ENCODE assay signal across 13 cellular contexts in genomic region chr6:113662688-113663333, GRCh38.
DNase-seq lines count a peak whose midpoint lies in the region; ATAC-seq and TF ChIP-seq lines count a peak whose summit lies in the region.
"Had no signal": no experiment of that assay in that cellular context is flagged by ENCODE, and none has a peak within 500 bp of the region (broad histone marks: within the 10 kb centered on the region; RNA-seq: fewer than 3 reads in every experiment).

No MANE protein-coding gene starts in this region.

- in situ Hi-C loops in GM23248 (cut with MboI): no loop called here

- H3K4me3 ChIP-seq in SU-DHL-6 (ENCODE audit: insufficient read depth, low read length, poor library complexity, severe bottlenecking) (no peak overlapping the region), GM23248 (no peak overlapping the region)
- H3K4me3 ChIP-seq: BLaER1 treated with 17β-estradiol and CSF1 and Interleukin-3, amounts not matched to agents 10 nM and 100 nM; stomach had no signal

- H3K9ac ChIP-seq in SU-DHL-6 (ENCODE audit: low read length) (no peak overlapping the region), GM23248 (no peak overlapping the region)
- H3K9ac ChIP-seq: BLaER1 treated with 17β-estradiol and CSF1 and Interleukin-3, amounts not matched to agents 10 nM and 100 nM had no signal

- CTCF ChIA-PET in activated naive CD4-positive, alpha-beta T cell treated with anti-CD3 and anti-CD28 coated beads for 36 hours (lab: Charles Lee): no interaction called here

- no peaks in the 10 kb centered on the region for H3K4me1 Mint-ChIP-seq in activated naive CD4-positive, alpha-beta T cell treated with anti-CD3 and anti-CD28 coated beads for 36 hours (ENCODE audit: low read depth)
- no peaks in the 10 kb centered on the region for H3K4me1 Mint-ChIP-seq in glutamatergic neuron (ENCODE audit: low read depth, unreplicated experiment)

- intact Hi-C loops in activated naive CD4-positive, alpha-beta T cell treated with anti-CD3 and anti-CD28 coated beads for 36 hours (cut with micrococcal nuclease): no loop called here

- H4K20me1 ChIP-seq in SU-DHL-6 (ENCODE audit: low read depth, low read length): no peaks in the 10 kb centered on the region
- no peaks in the 10 kb centered on the region for H4K20me1 ChIP-seq in GM23248 (ENCODE audit: insufficient read depth)
- H4K20me1 ChIP-seq: BLaER1 treated with 17β-estradiol and CSF1 and Interleukin-3, amounts not matched to agents 10 nM and 100 nM had no signal

- H3K27me3 ChIP-seq in SU-DHL-6 (ENCODE audit: low read length) (no peaks in the 10 kb centered on the region), GM23248 (replicated peaks; ENCODE audit: insufficient read depth) (no peaks in the 10 kb centered on the region)
- H3K27me3 ChIP-seq: BLaER1 treated with 17β-estradiol and CSF1 and Interleukin-3, amounts not matched to agents 10 nM and 100 nM; stomach had no signal

- no peak overlapping the region for H3K4me2 ChIP-seq in SU-DHL-6 (ENCODE audit: low read depth, low read length, poor library complexity, severe bottlenecking)
- H3K4me2 ChIP-seq in GM23248 (ENCODE audit: unreplicated experiment): no peak overlapping the region

- no peak overlapping the region for H3K27ac Mint-ChIP-seq in activated naive CD4-positive, alpha-beta T cell treated with anti-CD3 and anti-CD28 coated beads for 36 hours
- no peak overlapping the region for H3K27ac Mint-ChIP-seq in glutamatergic neuron (ENCODE audit: unreplicated experiment)

- 85 to 91% methylated on average over 2 of the region's 2 CpGs for WGBS in GM23248 (ENCODE audit: low coverage in 1 of 2, low lambda C conversion rate in 2 of 2, missing lambda C conversion rate in 2 of 2), 2 experiments

- no peaks in the 10 kb centered on the region for H3K4me1 ChIP-seq in GM23248 (ENCODE audit: insufficient read depth)

- H3K9me3 ChIP-seq in SU-DHL-6 (ENCODE audit: insufficient read depth, low read length) (no peaks in the 10 kb centered on the region), GM23248 (ENCODE audit: low read depth) (no peaks in the 10 kb centered on the region)
- H3K9me3 ChIP-seq: BLaER1 treated with 17β-estradiol and CSF1 and Interleukin-3, amounts not matched to agents 10 nM and 100 nM; stomach had no signal

- H3K36me3 Mint-ChIP-seq in activated naive CD4-positive, alpha-beta T cell treated with anti-CD3 and anti-CD28 coated beads for 36 hours (ENCODE audit: low read depth): no peaks in the 10 kb centered on the region
- no peaks in the 10 kb centered on the region for H3K36me3 Mint-ChIP-seq in glutamatergic neuron (ENCODE audit: unreplicated experiment)

- H3K79me2 ChIP-seq in SU-DHL-6 (ENCODE audit: insufficient read depth, low read length): no peaks in the 10 kb centered on the region
- H3K79me2 ChIP-seq in GM23248 (ENCODE audit: insufficient read depth): no peaks in the 10 kb centered on the region

- H3K27ac ChIP-seq in SU-DHL-6 (ENCODE audit: low read depth, low read length) (no peak overlapping the region), GM23248 (no peak overlapping the region)
- H3K27ac ChIP-seq: BLaER1 treated with 17β-estradiol and CSF1 and Interleukin-3, amounts not matched to agents 10 nM and 100 nM; stomach had no signal

- DNase-seq in GM23248 (no peak), kidney glomerular epithelial cell (lab: John Stamatoyannopoulos, UW) (no peak), glutamatergic neuron (no peak)
- DNase-seq in activated naive CD4-positive, alpha-beta T cell treated with anti-CD3 and anti-CD28 coated beads for 36 hours: no peak
- DNase-seq: activated T-cell treated with anti-CD3 and anti-CD28 coated beads, Interleukin-2, amount 50 U/mL, for 1 hour; NCI-H187; occipital lobe; stomach had no signal

- ATAC-seq in GM18517 (IDR thresholded peaks at IDR 0.05; ENCODE audit: unreplicated experiment): peak; percentile 75
- ATAC-seq in GM21390 (IDR thresholded peaks at IDR 0.05; ENCODE audit: unreplicated experiment): peak; percentile 84
- ATAC-seq in HG03045 (IDR thresholded peaks at IDR 0.05; ENCODE audit: unreplicated experiment): peak; percentile 78

- H3F3A ChIP-seq in SU-DHL-6 (ENCODE audit: insufficient read depth): no peaks in the 10 kb centered on the region
- no peaks in the 10 kb centered on the region for H3F3A ChIP-seq in GM23248 (ENCODE audit: insufficient read depth)

- TF ChIP-seq CTCF in SU-DHL-6 (IDR thresholded peaks at IDR 0.05; ENCODE audit: insufficient read depth, low read length, poor library complexity, severe bottlenecking): no peak
- no peak for TF ChIP-seq CTCF in glutamatergic neuron (IDR thresholded peaks at IDR 0.05; ENCODE audit: partially characterized antibody, unreplicated experiment)

- H3K4me3 Mint-ChIP-seq in activated naive CD4-positive, alpha-beta T cell treated with anti-CD3 and anti-CD28 coated beads for 36 hours: no peak overlapping the region
- no peak overlapping the region for H3K4me3 Mint-ChIP-seq in glutamatergic neuron (ENCODE audit: unreplicated experiment)

- peaks cover 6% of the 10 kb centered on the region for H3K27me3 Mint-ChIP-seq in activated naive CD4-positive, alpha-beta T cell treated with anti-CD3 and anti-CD28 coated beads for 36 hours (ENCODE audit: low read depth)
- no peaks in the 10 kb centered on the region for H3K27me3 Mint-ChIP-seq in glutamatergic neuron (ENCODE audit: unreplicated experiment)

- H3K9me2 ChIP-seq in SU-DHL-6 (replicated peaks; ENCODE audit: insufficient read depth, low read length): no peaks in the 10 kb centered on the region
- H3K9me2 ChIP-seq in GM23248 (ENCODE audit: insufficient read depth): no peaks in the 10 kb centered on the region

- H2AFZ ChIP-seq in SU-DHL-6 (ENCODE audit: low read depth, low read length, severe bottlenecking) (peak overlapping the region; percentile 4), GM23248 (no peak overlapping the region)

- H3K9me3 Mint-ChIP-seq in activated naive CD4-positive, alpha-beta T cell treated with anti-CD3 and anti-CD28 coated beads for 36 hours: no peaks in the 10 kb centered on the region
- no peaks in the 10 kb centered on the region for H3K9me3 Mint-ChIP-seq in glutamatergic neuron (ENCODE audit: unreplicated experiment)

- no peaks in the 10 kb centered on the region for H3K36me3 ChIP-seq in SU-DHL-6 (ENCODE audit: low read length)
- H3K36me3 ChIP-seq in GM23248 (ENCODE audit: low read depth): no peaks in the 10 kb centered on the region
- H3K36me3 ChIP-seq: BLaER1 treated with 17β-estradiol and CSF1 and Interleukin-3, amounts not matched to agents 10 nM and 100 nM; stomach had no signal
